14 cellular contexts compared by ENCODE assay signal in the genomic region with DNA sequence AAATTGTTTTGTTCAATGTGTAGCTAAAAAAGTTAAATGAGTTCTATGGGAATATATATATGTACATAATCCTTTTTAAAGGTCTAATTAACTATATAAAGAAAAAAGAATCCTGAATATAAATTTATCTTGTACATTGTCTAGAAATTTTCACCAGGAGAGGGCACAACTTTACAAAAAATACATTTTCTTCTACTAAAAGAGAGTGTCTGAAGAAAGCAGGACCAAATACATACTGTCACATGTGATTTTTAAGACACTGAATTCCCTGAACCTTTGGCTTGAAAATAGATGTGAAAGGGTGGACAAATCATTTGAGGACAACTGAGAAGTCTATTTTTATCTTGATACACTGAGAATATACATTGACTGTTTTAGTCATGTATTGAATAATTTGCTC.
DNase-seq lines count a peak whose midpoint lies in the region; ATAC-seq and TF ChIP-seq lines count a peak whose summit lies in the region.
"Had no signal": no experiment of that assay in that cellular context is flagged by ENCODE, and none has a peak within 500 bp of the region (broad histone marks: within the 10 kb centered on the region; RNA-seq: fewer than 3 reads in every experiment).

No MANE protein-coding gene starts in this region.

- BruUV-seq in Calu3 (replicated peaks; lab: Mats Ljungman, UMichigan): no TSS peak

- no peaks in the 10 kb centered on the region for H3K27me3 Mint-ChIP-seq in Calu3 (ENCODE audit: unreplicated experiment)
- H3K27me3 Mint-ChIP-seq: activated CD4-positive, alpha-beta memory T cell treated with anti-CD3 and anti-CD28 coated beads, Interleukin-2, amount 10 ng/mL, durations not matched to agents 7 days and 5 days; activated naive CD8-positive, alpha-beta T cell treated with anti-CD3 and anti-CD28 coated beads, Interleukin-2, amount 10 ng/mL, durations not matched to agents 7 days and 5 days had no signal

- no peak overlapping the region for H3K4me3 Mint-ChIP-seq in Calu3 (ENCODE audit: low read depth, unreplicated experiment)
- no peak overlapping the region for H3K4me3 Mint-ChIP-seq in stimulated activated effector memory CD8-positive, alpha-beta T cell treated with anti-CD3 and anti-CD28 coated beads, Interleukin-12 subunit alpha, Interleukin-12 subunit beta, amount 100 ng/mL, for 72 hours
- H3K4me3 Mint-ChIP-seq: activated CD4-positive, alpha-beta memory T cell treated with anti-CD3 and anti-CD28 coated beads, Interleukin-2, amount 10 ng/mL, durations not matched to agents 7 days and 5 days; activated naive CD8-positive, alpha-beta T cell treated with anti-CD3 and anti-CD28 coated beads, Interleukin-2, amount 10 ng/mL, durations not matched to agents 7 days and 5 days had no signal

- no peaks in the 10 kb centered on the region for H3K36me3 Mint-ChIP-seq in Calu3 (ENCODE audit: insufficient read depth, unreplicated experiment)
- H3K36me3 Mint-ChIP-seq in stimulated activated effector memory CD8-positive, alpha-beta T cell treated with anti-CD3 and anti-CD28 coated beads, Interleukin-12 subunit alpha, Interleukin-12 subunit beta, amount 100 ng/mL, for 72 hours: no peaks in the 10 kb centered on the region
- H3K36me3 Mint-ChIP-seq: activated naive CD8-positive, alpha-beta T cell treated with anti-CD3 and anti-CD28 coated beads, Interleukin-2, amount 10 ng/mL, durations not matched to agents 7 days and 5 days had no signal

- H3K27ac Mint-ChIP-seq in Calu3 (ENCODE audit: unreplicated experiment): no peak overlapping the region
- no peak overlapping the region for H3K27ac Mint-ChIP-seq in stimulated activated effector memory CD8-positive, alpha-beta T cell treated with anti-CD3 and anti-CD28 coated beads, Interleukin-12 subunit alpha, Interleukin-12 subunit beta, amount 100 ng/mL, for 72 hours
- H3K27ac Mint-ChIP-seq: activated CD4-positive, alpha-beta memory T cell treated with anti-CD3 and anti-CD28 coated beads, Interleukin-2, amount 10 ng/mL, durations not matched to agents 7 days and 5 days; activated naive CD8-positive, alpha-beta T cell treated with anti-CD3 and anti-CD28 coated beads, Interleukin-2, amount 10 ng/mL, durations not matched to agents 7 days and 5 days had no signal

- DNase-seq in Calu3 (no peak), H4 (ENCODE audit: low spot score) (peak; percentile 41), RKO (ENCODE audit: low spot score) (peak; percentile 7), fibroblast of the aortic adventitia (ENCODE audit: low read depth) (peak; percentile 27), DMS153 (lab: John Stamatoyannopoulos, UW) (no peak), NCI-H2196 (lab: John Stamatoyannopoulos, UW; ENCODE audit: unreplicated experiment) (no peak)
- DNase-seq in stimulated activated CD4-positive, alpha-beta T cell treated with anti-CD3 and anti-CD28 coated beads, Interleukin-12 subunit alpha, Interleukin-12 subunit beta, amount 100 ng/mL, for 4 hours: no peak
- DNase-seq in stimulated activated effector memory CD8-positive, alpha-beta T cell treated with anti-CD3 and anti-CD28 coated beads, Interleukin-12 subunit alpha, Interleukin-12 subunit beta, amount 100 ng/mL, for 72 hours (ENCODE audit: low spot score in 2 of 2): no peak
- DNase-seq: activated CD4-positive, alpha-beta memory T cell treated with anti-CD3 and anti-CD28 coated beads, Interleukin-2, amount 10 ng/mL, durations not matched to agents 7 days and 5 days; activated naive CD8-positive, alpha-beta T cell treated with anti-CD3 and anti-CD28 coated beads, Interleukin-2, amount 10 ng/mL, durations not matched to agents 7 days and 5 days; Caco-2; NCI-H1105 treated with DMSO at 0.1 percent for 48 hours; nucleus accumbens had no signal

- H3K9me3 Mint-ChIP-seq in Calu3 (ENCODE audit: low read depth, unreplicated experiment): no peaks in the 10 kb centered on the region
- H3K9me3 Mint-ChIP-seq in stimulated activated effector memory CD8-positive, alpha-beta T cell treated with anti-CD3 and anti-CD28 coated beads, Interleukin-12 subunit alpha, Interleukin-12 subunit beta, amount 100 ng/mL, for 72 hours: no peaks in the 10 kb centered on the region
- H3K9me3 Mint-ChIP-seq: activated CD4-positive, alpha-beta memory T cell treated with anti-CD3 and anti-CD28 coated beads, Interleukin-2, amount 10 ng/mL, durations not matched to agents 7 days and 5 days; activated naive CD8-positive, alpha-beta T cell treated with anti-CD3 and anti-CD28 coated beads, Interleukin-2, amount 10 ng/mL, durations not matched to agents 7 days and 5 days had no signal

- ATAC-seq in stimulated activated effector memory CD8-positive, alpha-beta T cell treated with anti-CD3 and anti-CD28 coated beads, Interleukin-12 subunit alpha, Interleukin-12 subunit beta, amount 100 ng/mL, for 72 hours: no peak
- ATAC-seq: Right ventricle myocardium inferior had no signal

- CTCF ChIA-PET in Calu3 (lab: Charles Lee): interaction anchor here (0.7 kb wide), 1 partner anchor 318 kb away, joined by 3 read pairs; no protein-coding TSS in a partner anchor

- intact Hi-C loops in Calu3 (cut with micrococcal nuclease; ENCODE audit: unreplicated experiment): loop anchor here (5.0 kb wide), 1 partner anchor 319 kb away; no protein-coding TSS in a partner anchor

- peaks cover 10% of the 10 kb centered on the region for H3K4me1 Mint-ChIP-seq in Calu3 (ENCODE audit: low read depth, unreplicated experiment)
- H3K4me1 Mint-ChIP-seq in stimulated activated effector memory CD8-positive, alpha-beta T cell treated with anti-CD3 and anti-CD28 coated beads, Interleukin-12 subunit alpha, Interleukin-12 subunit beta, amount 100 ng/mL, for 72 hours: no peaks in the 10 kb centered on the region
- H3K4me1 Mint-ChIP-seq: activated CD4-positive, alpha-beta memory T cell treated with anti-CD3 and anti-CD28 coated beads, Interleukin-2, amount 10 ng/mL, durations not matched to agents 7 days and 5 days; activated naive CD8-positive, alpha-beta T cell treated with anti-CD3 and anti-CD28 coated beads, Interleukin-2, amount 10 ng/mL, durations not matched to agents 7 days and 5 days had no signal

- TF ChIP-seq CTCF in Calu3 (IDR thresholded peaks at IDR 0.05; ENCODE audit: unreplicated experiment) (peak; percentile 57), fibroblast of the aortic adventitia (IDR thresholded peaks at IDR 0.05; ENCODE audit: insufficient read depth, low read length) (no peak)

- H3K4me3 ChIP-seq in fibroblast of the aortic adventitia (ENCODE audit: low read depth, low read length): no peak overlapping the region

Comparison
In these comparisons a context has a peak if more than half of its experiments do, and no peak if none do; other contexts are left out.
1. DNase-seq: peak in H4 (single experiment), RKO (single experiment) and fibroblast of the aortic adventitia (single experiment); none in Calu3 (single experiment), DMS153 (single experiment), NCI-H2196 (single experiment), stimulated activated CD4-positive, alpha-beta T cell treated with anti-CD3 and anti-CD28 coated beads, Interleukin-12 subunit alpha, Interleukin-12 subunit beta, amount 100 ng/mL, for 4 hours (single experiment) and stimulated activated effector memory CD8-positive, alpha-beta T cell treated with anti-CD3 and anti-CD28 coated beads, Interleukin-12 subunit alpha, Interleukin-12 subunit beta, amount 100 ng/mL, for 72 hours (0 of 2).